8 cellular contexts compared by ENCODE assay signal in genomic region chr20:50115591-50116367, GRCh38. TPM values are rescaled to one million over a fixed set of nuclear protein-coding genes. Genes with fewer than 3 reads are reported as not detected.
DNase-seq lines count a peak whose midpoint lies in the region; ATAC-seq and TF ChIP-seq lines count a peak whose summit lies in the region.

No MANE protein-coding gene starts in this region.

- H3K36me3 ChIP-seq in prostate gland = no peaks in the 10 kb centered on the region
- H3K36me3 ChIP-seq in urinary bladder (ENCODE audit: insufficient read depth) = no peaks in the 10 kb centered on the region

- TF ChIP-seq CTCF in prostate gland (IDR thresholded peaks at IDR 0.05) = no peak

- DNase-seq in NCI-H146 treated with DMSO at 0.1 percent for 48 hours (lab: John Stamatoyannopoulos, UW; ENCODE audit: unreplicated experiment) (peak; percentile 92), T-helper 1 cell (peak; percentile 81 to 92 (median 87)), amygdala (lab: John Stamatoyannopoulos, UW) (peak; percentile 68 to 99 (median 93)), left ventricle myocardium superior (peak; percentile 98), prostate gland (ENCODE audit: low spot score) (peak; percentile 98)

- H3K9me3 ChIP-seq in prostate gland = no peaks in the 10 kb centered on the region

- intact Hi-C loops in left ventricle myocardium superior (cut with micrococcal nuclease) (no loop called here), prostate gland (cut with DNase I) (loop anchor here (10.0 kb wide), 1 partner anchor 349 kb away; no protein-coding TSS in a partner anchor)

- H3K4me1 ChIP-seq in prostate gland (replicated peaks) (peaks cover 12% of the 10 kb centered on the region), urinary bladder (ENCODE audit: insufficient read depth) (peaks cover 6% of the 10 kb centered on the region)

- H3K27me3 ChIP-seq in prostate gland (replicated peaks; ENCODE audit: insufficient read depth) = no peaks in the 10 kb centered on the region

- ATAC-seq in HG02884 (IDR thresholded peaks at IDR 0.05; ENCODE audit: unreplicated experiment) (peak; percentile 80), left ventricle myocardium superior (peak; percentile 87)

- TF ChIP-seq POLR2A in GM15510 (IDR thresholded peaks at IDR 0.05; ENCODE audit: borderline replicate concordance, extremely low read depth, insufficient read length) (peak; percentile 81), prostate gland (IDR thresholded peaks at IDR 0.05) (peak; percentile 25)

- peak overlapping the region; percentile 25 to 34 for H3K4me3 ChIP-seq in prostate gland
- H3K4me3 ChIP-seq in urinary bladder (ENCODE audit: low read depth, low read length) = peak overlapping the region; percentile 33

- under 1% methylated on average over 24 of the region's 24 CpGs for WGBS in prostate gland
- under 1% methylated on average over 24 of the region's 24 CpGs for WGBS in urinary bladder

- H3K27ac ChIP-seq in prostate gland = peak overlapping the region; percentile 63 to 70
- H3K27ac ChIP-seq in urinary bladder (ENCODE audit: low read depth) = no peak overlapping the region

RNA-seq across cellular contexts. Expression of gene UBE2V1, which starts 2.8 kb away (rescaled TPM):
- total RNA-seq in left ventricle myocardium superior (92.6 TPM), prostate gland (10 to 100 TPM; 47.1 to 64.7 TPM), urinary bladder (74.0 TPM)
- polyA plus RNA-seq in urinary bladder = 85.7 TPM

RNA-seq across cellular contexts. Expression of gene PEDS1, which starts 37.7 kb away (rescaled TPM):
- 31.1 TPM for total RNA-seq in left ventricle myocardium superior
- total RNA-seq in prostate gland = 10 to 100 TPM; 34.5 to 54.8 TPM
- 9.9 TPM for total RNA-seq in urinary bladder
- polyA plus RNA-seq in urinary bladder = 54.2 TPM
